In genomic region chrX:3711331-3711917, GRCh38 we compare ENCODE assay signal across 8 cellular contexts. TPM values are rescaled to one million over a fixed set of nuclear protein-coding genes. Genes with fewer than 3 reads are reported as not detected.
DNase-seq lines count a peak whose midpoint lies in the region; ATAC-seq and TF ChIP-seq lines count a peak whose summit lies in the region.

No MANE protein-coding gene starts in this region.

- H3K79me2 ChIP-seq in OCI-LY1 (ENCODE audit: insufficient read depth, low read length), result no peaks in the 10 kb centered on the region

- H4K20me1 ChIP-seq in OCI-LY1 (ENCODE audit: insufficient read depth, low read length), result no peaks in the 10 kb centered on the region

- ATAC-seq in HG02759 (IDR thresholded peaks at IDR 0.05; ENCODE audit: unreplicated experiment) (no peak), GM19455 (IDR thresholded peaks at IDR 0.05; ENCODE audit: unreplicated experiment) (no peak)

- DNase-seq in GM12865 (ENCODE audit: low read depth), result peak; percentile 32
- DNase-seq in coronary artery (ENCODE audit: low spot score), result no peak
- DNase-seq in neural crest cell (ENCODE audit: low read depth, low spot score), result no peak
- DNase-seq in occipital lobe (lab: John Stamatoyannopoulos, UW), result no peak
- no peak for DNase-seq in NCI-H2171 (lab: John Stamatoyannopoulos, UW)

- H3K9ac ChIP-seq in OCI-LY1 (ENCODE audit: low read length), result peak overlapping the region; percentile 78; the same call in 1 of the 2 replicates

- peaks cover 13% of the 10 kb centered on the region for H3K4me1 ChIP-seq in OCI-LY1 (ENCODE audit: insufficient read depth, low read length, severe bottlenecking)

- peaks cover 21% of the 10 kb centered on the region for H3K27me3 Mint-ChIP-seq in neural crest cell (ENCODE audit: low read depth)

- H3K4me2 ChIP-seq in OCI-LY1 (ENCODE audit: low read length), result peak overlapping the region; percentile 70

- no peaks in the 10 kb centered on the region for H3F3A ChIP-seq in OCI-LY1 (ENCODE audit: insufficient read depth, low read length)

- H2AFZ ChIP-seq in OCI-LY1 (ENCODE audit: low read length), result no peak overlapping the region

- no peak overlapping the region for H3K27ac Mint-ChIP-seq in neural crest cell (ENCODE audit: unreplicated experiment)

- no peaks in the 10 kb centered on the region for H3K9me3 ChIP-seq in OCI-LY1 (ENCODE audit: low read length)

- H3K36me3 Mint-ChIP-seq in neural crest cell (ENCODE audit: low read depth), result no peaks in the 10 kb centered on the region

- H3K9me2 ChIP-seq in OCI-LY1 (ENCODE audit: low read depth, low read length), result no peaks in the 10 kb centered on the region

- H3K27ac ChIP-seq in OCI-LY1 (ENCODE audit: low read depth, low read length, poor library complexity, severe bottlenecking) (peak overlapping the region; percentile 23), coronary artery (peak overlapping the region; percentile 28 to 81)

- H3K4me3 Mint-ChIP-seq in neural crest cell, result peak overlapping the region; percentile 98

- no peaks in the 10 kb centered on the region for H3K27me3 ChIP-seq in OCI-LY1 (ENCODE audit: insufficient read depth, low read length)

- H3K4me3 ChIP-seq in GM12865 (ENCODE audit: low read depth, low read length), result peak overlapping the region; percentile 83
- H3K4me3 ChIP-seq in OCI-LY1 (ENCODE audit: low read depth, low read length, poor library complexity, severe bottlenecking), result peak overlapping the region; percentile 75
- peak overlapping the region; percentile 90 for H3K4me3 ChIP-seq in coronary artery

- peaks cover 20% of the 10 kb centered on the region for H3K4me1 Mint-ChIP-seq in neural crest cell

- TF ChIP-seq CTCF in GM12865 (IDR thresholded peaks at IDR 0.05; ENCODE audit: insufficient read depth, low read depth, low read length, missing control alignments) (no peak), OCI-LY1 (IDR thresholded peaks at IDR 0.05; ENCODE audit: low read length) (no peak), coronary artery (IDR thresholded peaks at IDR 0.05) (no peak), neural crest cell (conservative IDR thresholded peaks at IDR 0.05) (no peak)

- H3K9me3 Mint-ChIP-seq in neural crest cell, result no peaks in the 10 kb centered on the region

- H3K36me3 ChIP-seq in OCI-LY1 (ENCODE audit: insufficient read depth, low read length), result no peaks in the 10 kb centered on the region

RNA-seq across cellular contexts. Expression of gene PRKX, which starts 2.0 kb away (rescaled TPM):
- total RNA-seq in neural crest cell (57.3 and 62.3 TPM in 2 replicates), occipital lobe (16.4 TPM)
